8 cellular contexts compared by ENCODE assay signal in the genomic region with DNA sequence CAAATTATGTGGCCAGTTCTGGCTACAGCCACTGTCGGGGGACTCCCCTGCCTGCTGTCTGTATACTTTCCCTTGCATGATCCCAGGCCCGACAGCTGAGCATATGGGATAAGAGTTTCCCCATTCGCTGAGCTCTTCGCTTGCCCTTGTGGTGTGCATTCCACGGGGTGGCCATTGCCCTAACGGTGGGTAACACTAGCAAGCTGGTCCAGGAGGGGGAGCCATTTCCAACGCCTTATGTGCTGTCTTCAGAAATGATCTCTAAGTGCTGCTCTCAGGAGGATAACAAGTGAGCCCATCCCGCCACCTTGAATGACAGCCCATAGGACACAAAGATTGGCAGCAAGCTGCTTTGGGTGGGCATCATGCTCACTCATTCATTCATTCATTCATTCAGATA.
DNase-seq lines count a peak whose midpoint lies in the region; ATAC-seq and TF ChIP-seq lines count a peak whose summit lies in the region.

No MANE protein-coding gene starts in this region.

- CTCF ChIA-PET in AG04450 (lab: Charles Lee), result interaction anchor here (0.7 to 2.3 kb wide), 4 partner anchors 11 to 523 kb away, joined by 3 to 10 read pairs (median 4); no protein-coding TSS in a partner anchor
- CTCF ChIA-PET in Calu3 (lab: Charles Lee), result interaction anchor here (0.9 to 1.4 kb wide), 2 partner anchors 21 to 446 kb away, joined by 3 read pairs; no protein-coding TSS in a partner anchor

- H3K4me3 ChIP-seq in AG04450 (ENCODE audit: low read depth, low read length) (no peak overlapping the region), stomach (no peak overlapping the region), uterus (no peak overlapping the region)

- TF ChIP-seq POLR2A in stomach (IDR thresholded peaks at IDR 0.05), result no peak
- TF ChIP-seq POLR2A in uterus (IDR thresholded peaks at IDR 0.05), result no peak

- intact Hi-C loops in stomach (cut with DNase I; ENCODE audit: low total_unique reads), result loop anchor here (10.0 kb wide), 1 partner anchor 513 kb away; no protein-coding TSS in a partner anchor
- intact Hi-C loops in uterus (cut with DNase I; ENCODE audit: low total_unique reads), result no loop called here
- intact Hi-C loops in Calu3 (cut with micrococcal nuclease; ENCODE audit: unreplicated experiment), result loop anchor here (5.0 to 10.0 kb wide), 2 partner anchors 443 to 521 kb away; no protein-coding TSS in a partner anchor

- no peak for TF ChIP-seq EP300 in stomach (IDR thresholded peaks at IDR 0.05)

- peaks cover 70% of the 10 kb centered on the region for H3K27me3 Mint-ChIP-seq in Calu3 (ENCODE audit: unreplicated experiment)
- peaks cover 22 to 36% of the 10 kb centered on the region in 2 donors for H3K27me3 Mint-ChIP-seq in natural killer cell treated with Interleukin-12 subunit alpha and Interleukin-12 subunit beta and Interleukin-15 and Interleukin-18, amount 100 ng/mL, for 72 hours

- peak; percentile 18 for TF ChIP-seq CTCF in AG04450 (IDR thresholded peaks at IDR 0.05; ENCODE audit: low read depth, low read length)
- TF ChIP-seq CTCF in foreskin keratinocyte (conservative IDR thresholded peaks at IDR 0.05), result peak; percentile 40
- TF ChIP-seq CTCF in stomach (IDR thresholded peaks at IDR 0.05), result no peak
- no peak for TF ChIP-seq CTCF in uterus (IDR thresholded peaks at IDR 0.05)
- TF ChIP-seq CTCF in Calu3 (IDR thresholded peaks at IDR 0.05; ENCODE audit: unreplicated experiment), result no peak

- no peaks in the 10 kb centered on the region for H3K36me3 Mint-ChIP-seq in Calu3 (ENCODE audit: insufficient read depth, unreplicated experiment)
- no peaks in the 10 kb centered on the region for H3K36me3 Mint-ChIP-seq in natural killer cell treated with Interleukin-12 subunit alpha and Interleukin-12 subunit beta and Interleukin-15 and Interleukin-18, amount 100 ng/mL, for 72 hours

- H3K4me1 ChIP-seq in foreskin keratinocyte, result peaks cover 18% of the 10 kb centered on the region
- H3K4me1 ChIP-seq in stomach, result peaks cover 0 to 7% (median 4%) of the 10 kb centered on the region in 4 donors
- no peaks in the 10 kb centered on the region for H3K4me1 ChIP-seq in uterus

- peaks cover 8% of the 10 kb centered on the region for H3K4me1 Mint-ChIP-seq in Calu3 (ENCODE audit: low read depth, unreplicated experiment)
- peaks cover 5 to 7% of the 10 kb centered on the region in 2 donors for H3K4me1 Mint-ChIP-seq in natural killer cell treated with Interleukin-12 subunit alpha and Interleukin-12 subunit beta and Interleukin-15 and Interleukin-18, amount 100 ng/mL, for 72 hours (ENCODE audit: low read depth in 2 of 2)

- H3K4me3 Mint-ChIP-seq in Calu3 (ENCODE audit: low read depth, unreplicated experiment), result no peak overlapping the region
- H3K4me3 Mint-ChIP-seq in natural killer cell treated with Interleukin-12 subunit alpha and Interleukin-12 subunit beta and Interleukin-15 and Interleukin-18, amount 100 ng/mL, for 72 hours, result no peak overlapping the region

- ATAC-seq in foreskin keratinocyte, result no peak
- ATAC-seq in natural killer cell treated with Interleukin-12 subunit alpha and Interleukin-12 subunit beta and Interleukin-15 and Interleukin-18, amount 100 ng/mL, for 72 hours, result no peak

- H3K27ac ChIP-seq in AG04450 (ENCODE audit: low read depth, low read length) (no peak overlapping the region), foreskin keratinocyte (no peak overlapping the region), stomach (no peak overlapping the region), uterus (no peak overlapping the region)

- POLR2A ChIA-PET in AG04450 (lab: Yijun Ruan, JAX), result no interaction called here

- H3K9me3 ChIP-seq in AG04450 (ENCODE audit: control insufficient read depth, insufficient read depth, low read length) (no peaks in the 10 kb centered on the region), stomach (no peaks in the 10 kb centered on the region), uterus (no peaks in the 10 kb centered on the region)

- H3K27me3 ChIP-seq in AG04450 (ENCODE audit: control insufficient read depth, insufficient read depth, low read length) (no peaks in the 10 kb centered on the region), foreskin keratinocyte (no peaks in the 10 kb centered on the region), stomach (peaks cover 0 to 10% (median 0%) of the 10 kb centered on the region in 3 donors), uterus (no peaks in the 10 kb centered on the region)

- H3K9me3 Mint-ChIP-seq in Calu3 (ENCODE audit: low read depth, unreplicated experiment), result no peaks in the 10 kb centered on the region
- no peaks in the 10 kb centered on the region for H3K9me3 Mint-ChIP-seq in natural killer cell treated with Interleukin-12 subunit alpha and Interleukin-12 subunit beta and Interleukin-15 and Interleukin-18, amount 100 ng/mL, for 72 hours

- no TSS peak for BruUV-seq in Calu3 (replicated peaks; lab: Mats Ljungman, UMichigan)

- 59 to 76% (median 65%) methylated on average over 7 to 8 of the region's 8 CpGs for WGBS in stomach, 5 donors

- no peak overlapping the region for H3K27ac Mint-ChIP-seq in Calu3 (ENCODE audit: unreplicated experiment)
- no peak overlapping the region for H3K27ac Mint-ChIP-seq in natural killer cell treated with Interleukin-12 subunit alpha and Interleukin-12 subunit beta and Interleukin-15 and Interleukin-18, amount 100 ng/mL, for 72 hours

- H3K36me3 ChIP-seq in stomach (no peaks in the 10 kb centered on the region), uterus (no peaks in the 10 kb centered on the region)

- DNase-seq in AG04450 (ENCODE audit: low read depth, low spot score) (no peak), ELR (ENCODE audit: low read depth) (peak; percentile 43), OCI-M1 (lab: John Stamatoyannopoulos, UW) (peak; percentile 49), foreskin keratinocyte (no peak), stomach (no peak), uterus (no peak), Calu3 (no peak)
- no peak for DNase-seq in natural killer cell treated with Interleukin-12 subunit alpha and Interleukin-12 subunit beta and Interleukin-15 and Interleukin-18, amount 100 ng/mL, for 72 hours (ENCODE audit: low spot score)

Comparison
In these comparisons a context has a peak if more than half of its experiments do, and no peak if none do; other contexts are left out.
1. DNase-seq: peak in ELR (single experiment) and OCI-M1 (single experiment); none in AG04450 (single experiment), foreskin keratinocyte (0 of 2), stomach (single experiment), uterus (0 of 2), Calu3 (single experiment) and natural killer cell treated with Interleukin-12 subunit alpha and Interleukin-12 subunit beta and Interleukin-15 and Interleukin-18, amount 100 ng/mL, for 72 hours (single experiment).
2. CTCF ChIP-seq: peak in AG04450 (single experiment) and foreskin keratinocyte (single experiment); none in stomach (0 of 7), uterus (0 of 4) and Calu3 (single experiment).